9 cellular contexts compared by ENCODE assay signal in genomic region chr10:74898201-74898976, GRCh38.
A peak's percentile ranks its signal among the peaks of the same experiment; 100 is the strongest.
DNase-seq lines count a peak whose midpoint lies in the region; ATAC-seq and TF ChIP-seq lines count a peak whose summit lies in the region.
"Had no signal": no experiment of that assay in that cellular context is flagged by ENCODE, and none has a peak within 500 bp of the region (broad histone marks: within the 10 kb centered on the region; RNA-seq: fewer than 3 reads in every experiment).

No MANE protein-coding gene starts in this region.

- peaks cover 21% of the 10 kb centered on the region for H4K20me1 ChIP-seq in osteoblast (ENCODE audit: insufficient read depth, low read length)

- H3K27me3 ChIP-seq in osteoblast (ENCODE audit: insufficient read depth, low read length): no peaks in the 10 kb centered on the region

- H3K27ac ChIP-seq in 22Rv1 (peak overlapping the region; percentile 28), osteoblast (ENCODE audit: low read depth, low read length) (no peak overlapping the region)
- H3K27ac ChIP-seq: SK-N-MC had no signal

- no peaks in the 10 kb centered on the region for H3K27me3 Mint-ChIP-seq in activated naive CD8-positive, alpha-beta T cell

- peaks cover 60% of the 10 kb centered on the region for H3K79me2 ChIP-seq in osteoblast (ENCODE audit: insufficient read depth, low read length)

- H3K9me3 Mint-ChIP-seq in activated naive CD8-positive, alpha-beta T cell (ENCODE audit: low read depth): no peaks in the 10 kb centered on the region

- no peaks in the 10 kb centered on the region for H3K9me3 ChIP-seq in osteoblast (ENCODE audit: low read depth, low read length)

- H3K4me1 Mint-ChIP-seq in activated naive CD8-positive, alpha-beta T cell (ENCODE audit: low read depth): peaks cover 60% of the 10 kb centered on the region

- H3K4me3 ChIP-seq in osteoblast (ENCODE audit: insufficient read depth, low read length): no peak overlapping the region
- H3K4me3 ChIP-seq: SK-N-MC had no signal

- H3K4me2 ChIP-seq in osteoblast (ENCODE audit: insufficient read depth, low read length): no peak overlapping the region

- TF ChIP-seq CTCF in 22Rv1 (IDR thresholded peaks at IDR 0.05): no peak
- no peak for TF ChIP-seq CTCF in osteoblast (IDR thresholded peaks at IDR 0.05; ENCODE audit: extremely low read depth, low read depth, low read length)

- H3K4me3 Mint-ChIP-seq in activated naive CD8-positive, alpha-beta T cell: peak overlapping the region; percentile 5

- DNase-seq in NCI-H2227 (lab: John Stamatoyannopoulos, UW; ENCODE audit: unreplicated experiment) (no peak), HuH-7 (ENCODE audit: low spot score) (no peak), osteoblast (ENCODE audit: insufficient read length, low spot score, missing footprints) (no peak), NCI-H1092 (lab: John Stamatoyannopoulos, UW) (no peak)

- H3K36me3 ChIP-seq in osteoblast (ENCODE audit: insufficient read depth, low read length): no peaks in the 10 kb centered on the region

- H3K4me1 ChIP-seq in osteoblast (ENCODE audit: insufficient read depth, low read length): peaks cover 8% of the 10 kb centered on the region

- H3K36me3 Mint-ChIP-seq in activated naive CD8-positive, alpha-beta T cell: peaks cover 6% of the 10 kb centered on the region

- H2AFZ ChIP-seq in osteoblast (ENCODE audit: low read length): no peak overlapping the region

- peak; percentile 56 for ATAC-seq in GM19025 (IDR thresholded peaks at IDR 0.05; ENCODE audit: low read depth, unreplicated experiment)
- ATAC-seq in HG03196 (IDR thresholded peaks at IDR 0.05; ENCODE audit: unreplicated experiment): peak; percentile 68

- H3K27ac Mint-ChIP-seq in activated naive CD8-positive, alpha-beta T cell: peak overlapping the region; percentile 10
